Comparison of ENCODE assay signal across 20 cellular contexts in genomic region chr12:33710548-33710947, GRCh38.
DNase-seq lines count a peak whose midpoint lies in the region; ATAC-seq, FAIRE-seq and TF ChIP-seq lines count a peak whose summit lies in the region.
"Had no signal": no experiment of that assay in that cellular context is flagged by ENCODE, and none has a peak within 500 bp of the region (broad histone marks: within the 10 kb centered on the region; RNA-seq: fewer than 3 reads in every experiment).

No MANE protein-coding gene starts in this region.

- H3K9me2 ChIP-seq in GM23338 (ENCODE audit: insufficient read depth), result no peaks in the 10 kb centered on the region

- H3K27ac Mint-ChIP-seq in GM23338, result no peak overlapping the region
- H3K27ac Mint-ChIP-seq: B cell; CD4-positive, alpha-beta T cell; CD8-positive, alpha-beta T cell had no signal

- H3K9me3 Mint-ChIP-seq in GM23338, result no peaks in the 10 kb centered on the region
- H3K9me3 Mint-ChIP-seq: CD4-positive, alpha-beta T cell had no signal

- H3K36me3 ChIP-seq in GM23338 (ENCODE audit: insufficient read depth) (no peaks in the 10 kb centered on the region), K562 (ENCODE audit: control insufficient read depth, insufficient read depth, low read length) (no peaks in the 10 kb centered on the region)
- H3K36me3 ChIP-seq: BLaER1 treated with 17β-estradiol and CSF1 and Interleukin-3, amounts not matched to agents 10 nM and 100 nM had no signal

- no peaks in the 10 kb centered on the region; the same call in 1 of the 2 replicates for H3K4me1 ChIP-seq in GM23338 (ENCODE audit: insufficient read depth)
- H3K4me1 ChIP-seq in K562 (replicated peaks in 1 of 2; ENCODE audit: control insufficient read depth in 2 of 2, insufficient read depth in 2 of 2, low read length in 2 of 2), result no peaks in the 10 kb centered on the region
- H3K4me1 ChIP-seq: A549, Caco-2 had no signal

- H3K4me3 ChIP-seq in GM23338 (no peak overlapping the region), K562 (no peak overlapping the region)
- H3K4me3 ChIP-seq: A549; BLaER1 treated with 17β-estradiol and CSF1 and Interleukin-3, amounts not matched to agents 10 nM and 100 nM had no signal

- H2AFZ ChIP-seq in GM23338 (peak overlapping the region; percentile 8; the same call in 1 of the 2 replicates), K562 (ENCODE audit: low read depth, low read length) (0 out of 2 replicates have a peak overlapping the region, but pooled peaks have one; percentile 18)

- BruUV-seq in K562 (replicated peaks; lab: Mats Ljungman, UMichigan), result no TSS peak

- no peaks in the 10 kb centered on the region for H3K9me3 ChIP-seq in K562 (replicated peaks; ENCODE audit: control insufficient read depth, insufficient read depth, low read depth, low read length)
- H3K9me3 ChIP-seq: A549; BLaER1 treated with 17β-estradiol and CSF1 and Interleukin-3, amounts not matched to agents 10 nM and 100 nM; Caco-2 had no signal

- TF ChIP-seq POLR2A in K562 (conservative IDR thresholded peaks at IDR 0.05), result no peak

- H3K27me3 Mint-ChIP-seq in GM23338 (ENCODE audit: insufficient read depth, low read depth, poor library complexity), result no peaks in the 10 kb centered on the region
- H3K27me3 Mint-ChIP-seq: B cell; CD4-positive, alpha-beta T cell had no signal

- 16% methylated on average over 2 of the region's 2 CpGs for WGBS in K562 (ENCODE audit: insufficient coverage, low coverage, missing lambda C conversion rate)

- CTCF ChIA-PET in K562 (lab: Yijun Ruan, JAX; ENCODE audit: low intra/inter-chr PET ratio), result no interaction called here

- H3K27ac ChIP-seq in GM23338 (ENCODE audit: low read depth) (no peak overlapping the region), K562 (ENCODE audit: extremely low read depth, low read depth, low read length) (no peak overlapping the region)
- H3K27ac ChIP-seq: 22Rv1; A549; BLaER1 treated with 17β-estradiol and CSF1 and Interleukin-3, amounts not matched to agents 10 nM and 100 nM; C4-2B had no signal

- no peak for TF ChIP-seq RAD21 in K562 (CRISPR knock-in tag; conservative IDR thresholded peaks at IDR 0.05 in 1 of 2, IDR thresholded peaks at IDR 0.05 in 1 of 2)

- no peak for FAIRE-seq in K562 (lab: Jason Lieb, UNC)
- FAIRE-seq: A549, G401.6, GM12891 had no signal

- H3K4me3 Mint-ChIP-seq in GM23338, result no peak overlapping the region
- H3K4me3 Mint-ChIP-seq: B cell; CD4-positive, alpha-beta T cell; CD8-positive, alpha-beta T cell had no signal

- H3K27me3 ChIP-seq in GM23338 (ENCODE audit: insufficient read depth) (no peaks in the 10 kb centered on the region), K562 (ENCODE audit: control insufficient read depth in 2 of 2, insufficient read depth in 2 of 2, low read length in 2 of 2) (no peaks in the 10 kb centered on the region)
- H3K27me3 ChIP-seq: BLaER1 treated with 17β-estradiol and CSF1 and Interleukin-3, amounts not matched to agents 10 nM and 100 nM had no signal

- DNase-seq in GM23338 (ENCODE audit: low spot score) (no peak), NCI-H82 (lab: John Stamatoyannopoulos, UW) (peak; percentile 66), K562 (ENCODE audit: extremely low read depth in 1 of 4, low spot score in 3 of 4) (no peak), NCI-H187 (lab: John Stamatoyannopoulos, UW) (no peak)
- DNase-seq: AML-193; Caco-2; Calu3; CD4-positive, alpha-beta T cell; CD8-positive, alpha-beta T cell; DMS79 treated with DMSO at 0.1 percent for 48 hours; GF-D8 had no signal

- H3K36me3 Mint-ChIP-seq in GM23338 (ENCODE audit: low read depth), result no peaks in the 10 kb centered on the region
- H3K36me3 Mint-ChIP-seq: CD8-positive, alpha-beta T cell had no signal

- H3F3A ChIP-seq in GM23338 (replicated peaks; ENCODE audit: low read depth), result no peaks in the 10 kb centered on the region

- H3K9ac ChIP-seq in K562 (ENCODE audit: insufficient read depth in 1 of 2, low read depth in 2 of 2, low read length in 2 of 2), result no peak overlapping the region
- H3K9ac ChIP-seq: BLaER1 treated with 17β-estradiol and CSF1 and Interleukin-3, amounts not matched to agents 10 nM and 100 nM had no signal

- H3K4me1 Mint-ChIP-seq in GM23338, result no peaks in the 10 kb centered on the region
- H3K4me1 Mint-ChIP-seq: B cell had no signal

- in situ Hi-C loops in K562 (cut with MboI), result no loop called here

- no peak for ATAC-seq in GM23338
- no peak for ATAC-seq in K562
- no peak for ATAC-seq in HG02678 (IDR thresholded peaks at IDR 0.05; ENCODE audit: unreplicated experiment)
- no peak for ATAC-seq in HG03097 (IDR thresholded peaks at IDR 0.05; ENCODE audit: low FRiP score, unreplicated experiment)
- ATAC-seq: A549; CD8-positive, alpha-beta T cell had no signal

- POLR2A ChIA-PET in K562 (lab: Yijun Ruan, JAX), result interaction anchor here (1.5 kb wide), 1 partner anchor 20 kb away, joined by 3 read pairs; no protein-coding TSS in a partner anchor

- no peak overlapping the region for H3K4me2 ChIP-seq in GM23338
- H3K4me2 ChIP-seq in K562 (ENCODE audit: insufficient read depth, low read length), result no peak overlapping the region
- H3K4me2 ChIP-seq: A549; BLaER1 treated with 17β-estradiol and CSF1 and Interleukin-3, amounts not matched to agents 10 nM and 100 nM had no signal

- no peak for TF ChIP-seq CTCF in GM23338 (conservative IDR thresholded peaks at IDR 0.05; ENCODE audit: low read depth in 2 of 2)
- no peak for TF ChIP-seq CTCF in K562 (IDR thresholded peaks at IDR 0.05 in 2 of 3, conservative IDR thresholded peaks at IDR 0.05 in 1 of 3; ENCODE audit: insufficient read depth in 2 of 3, low read depth in 1 of 3, low read length in 3 of 3)

- intact Hi-C loops in K562 (cut with micrococcal nuclease), result no loop called here

- no peaks in the 10 kb centered on the region for H3K9me1 ChIP-seq in K562 (ENCODE audit: control insufficient read depth, insufficient read depth, low read length)

- TF ChIP-seq EP300 in K562 (IDR thresholded peaks at IDR 0.05; ENCODE audit: low read length), result no peak

- H4K20me1 ChIP-seq in GM23338 (replicated peaks; ENCODE audit: insufficient read depth) (no peaks in the 10 kb centered on the region), K562 (replicated peaks; ENCODE audit: control insufficient read depth, insufficient read depth, low read length) (no peaks in the 10 kb centered on the region)
- H4K20me1 ChIP-seq: BLaER1 treated with 17β-estradiol and CSF1 and Interleukin-3, amounts not matched to agents 10 nM and 100 nM had no signal

- H3K79me2 ChIP-seq in GM23338 (replicated peaks; ENCODE audit: insufficient read depth) (no peaks in the 10 kb centered on the region), K562 (ENCODE audit: control insufficient read depth, insufficient read depth, low read length) (no peaks in the 10 kb centered on the region)

TF ChIP-seq in GM23338, 12 proteins besides CTCF, POLR2A, EP300 and RAD21:
- TF ChIP-seq, protein P1, sequence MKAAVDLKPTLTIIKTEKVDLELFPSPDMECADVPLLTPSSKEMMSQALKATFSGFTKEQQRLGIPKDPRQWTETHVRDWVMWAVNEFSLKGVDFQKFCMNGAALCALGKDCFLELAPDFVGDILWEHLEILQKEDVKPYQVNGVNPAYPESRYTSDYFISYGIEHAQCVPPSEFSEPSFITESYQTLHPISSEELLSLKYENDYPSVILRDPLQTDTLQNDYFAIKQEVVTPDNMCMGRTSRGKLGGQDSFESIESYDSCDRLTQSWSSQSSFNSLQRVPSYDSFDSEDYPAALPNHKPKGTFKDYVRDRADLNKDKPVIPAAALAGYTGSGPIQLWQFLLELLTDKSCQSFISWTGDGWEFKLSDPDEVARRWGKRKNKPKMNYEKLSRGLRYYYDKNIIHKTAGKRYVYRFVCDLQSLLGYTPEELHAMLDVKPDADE (IDR thresholded peaks at IDR 0.05), result no peak
- TF ChIP-seq EZH2phosphoT487 (IDR thresholded peaks at IDR 0.05; ENCODE audit: unreplicated experiment), result no peak
- TF ChIP-seq POLR2AphosphoS5 (IDR thresholded peaks at IDR 0.05; ENCODE audit: low read depth), result no peak
TF ChIP-seq in GM23338: peak in this region for 0.

TF ChIP-seq in K562, 482 proteins besides CTCF, POLR2A, EP300 and RAD21 (continues in another document):
- no peak for TF ChIP-seq CC2D1A (IDR thresholded peaks at IDR 0.05)
- TF ChIP-seq ZNF316 (IDR thresholded peaks at IDR 0.05), result no peak
- no peak for TF ChIP-seq POLR2AphosphoS2 (IDR thresholded peaks at IDR 0.05; ENCODE audit: low read length)
- TF ChIP-seq PATZ1 (CRISPR knock-in tag; IDR thresholded peaks at IDR 0.05; ENCODE audit: borderline replicate concordance), result no peak
- TF ChIP-seq NFE2L1 (tag; IDR thresholded peaks at IDR 0.05; ENCODE audit: borderline replicate concordance, low read depth), result no peak
- TF ChIP-seq, protein P2, sequence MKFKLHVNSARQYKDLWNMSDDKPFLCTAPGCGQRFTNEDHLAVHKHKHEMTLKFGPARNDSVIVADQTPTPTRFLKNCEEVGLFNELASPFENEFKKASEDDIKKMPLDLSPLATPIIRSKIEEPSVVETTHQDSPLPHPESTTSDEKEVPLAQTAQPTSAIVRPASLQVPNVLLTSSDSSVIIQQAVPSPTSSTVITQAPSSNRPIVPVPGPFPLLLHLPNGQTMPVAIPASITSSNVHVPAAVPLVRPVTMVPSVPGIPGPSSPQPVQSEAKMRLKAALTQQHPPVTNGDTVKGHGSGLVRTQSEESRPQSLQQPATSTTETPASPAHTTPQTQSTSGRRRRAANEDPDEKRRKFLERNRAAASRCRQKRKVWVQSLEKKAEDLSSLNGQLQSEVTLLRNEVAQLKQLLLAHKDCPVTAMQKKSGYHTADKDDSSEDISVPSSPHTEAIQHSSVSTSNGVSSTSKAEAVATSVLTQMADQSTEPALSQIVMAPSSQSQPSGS (CRISPR knock-in tag; IDR thresholded peaks at IDR 0.05), result no peak
- no peak for TF ChIP-seq FOSL1 (tag; conservative IDR thresholded peaks at IDR 0.05)
